Comparison of ENCODE assay signal across 27 cellular contexts in the genomic region with DNA sequence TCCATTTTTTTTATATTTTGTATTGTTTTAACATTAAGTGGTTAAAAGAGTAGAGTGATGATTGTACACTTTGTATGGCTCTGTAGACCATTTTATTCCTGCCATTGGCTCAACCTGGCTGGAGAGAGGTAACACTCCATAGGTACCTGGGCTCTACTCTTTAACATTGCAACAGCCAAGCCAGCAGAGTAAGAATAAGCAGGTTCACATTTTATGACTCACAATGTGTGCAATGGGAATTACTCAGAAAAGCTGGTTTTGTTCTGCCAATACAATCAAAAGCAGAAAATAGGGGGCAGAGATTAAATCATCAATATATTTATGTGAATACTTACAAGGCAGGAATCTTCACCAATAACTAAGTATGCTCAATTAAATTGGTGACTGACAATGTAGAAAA.
DNase-seq lines count a peak whose midpoint lies in the region; ATAC-seq, FAIRE-seq and TF ChIP-seq lines count a peak whose summit lies in the region.
"Had no signal": no experiment of that assay in that cellular context is flagged by ENCODE, and none has a peak within 500 bp of the region (broad histone marks: within the 10 kb centered on the region; RNA-seq: fewer than 3 reads in every experiment).

No MANE protein-coding gene starts in this region.

- TF ChIP-seq CTCF in PC-3 (conservative IDR thresholded peaks at IDR 0.05; ENCODE audit: low read depth, low read length) = no peak
- TF ChIP-seq CTCF in RWPE2 (IDR thresholded peaks at IDR 0.05; ENCODE audit: poor library complexity, severe bottlenecking) = no peak
- no peak for TF ChIP-seq CTCF in bronchial epithelial cell (IDR thresholded peaks at IDR 0.05; ENCODE audit: insufficient read depth, low read length, severe bottlenecking)
- TF ChIP-seq CTCF in gastroesophageal sphincter (IDR thresholded peaks at IDR 0.05) = no peak
- TF ChIP-seq CTCF in body of pancreas (IDR thresholded peaks at IDR 0.05) = no peak

- H3K79me2 ChIP-seq in PC-3 (ENCODE audit: low read length) = no peaks in the 10 kb centered on the region

- POLR2A ChIA-PET in PC-3 (lab: Charles Lee; ENCODE audit: unreplicated experiment) = no interaction called here

- H3K36me3 ChIP-seq in PC-3 (ENCODE audit: low read depth, low read length) (no peaks in the 10 kb centered on the region), RWPE2 (ENCODE audit: low read depth) (no peaks in the 10 kb centered on the region), bronchial epithelial cell (ENCODE audit: control insufficient read depth, insufficient read depth, low read length) (no peaks in the 10 kb centered on the region), gastroesophageal sphincter (no peaks in the 10 kb centered on the region), body of pancreas (replicated peaks in 1 of 2; ENCODE audit: insufficient read depth in 1 of 2, low read depth in 2 of 2) (no peaks in the 10 kb centered on the region)
- H3K36me3 ChIP-seq: BE2C, BLaER1 had no signal

- intact Hi-C loops in PC-3 (cut with micrococcal nuclease) (no loop called here), body of pancreas (cut with DNase I) (no loop called here)

- H2AFZ ChIP-seq in PC-3 (ENCODE audit: low read length) = no peak overlapping the region

- H3K27me3 ChIP-seq in PC-3 (ENCODE audit: low read length) (no peaks in the 10 kb centered on the region), RWPE2 (ENCODE audit: insufficient read depth, poor library complexity, severe bottlenecking) (no peaks in the 10 kb centered on the region), bronchial epithelial cell (ENCODE audit: control insufficient read depth, insufficient read depth, low read length) (no peaks in the 10 kb centered on the region), gastroesophageal sphincter (no peaks in the 10 kb centered on the region), body of pancreas (no peaks in the 10 kb centered on the region)
- H3K27me3 ChIP-seq: BE2C, BLaER1 had no signal

- H3F3A ChIP-seq in PC-3 (ENCODE audit: low read length, unreplicated experiment) = no peaks in the 10 kb centered on the region

- no peaks in the 10 kb centered on the region for H3K9me3 ChIP-seq in PC-3 (ENCODE audit: low read length)
- H3K9me3 ChIP-seq in RWPE2 (ENCODE audit: severe bottlenecking) = no peaks in the 10 kb centered on the region
- no peaks in the 10 kb centered on the region for H3K9me3 ChIP-seq in gastroesophageal sphincter
- H3K9me3 ChIP-seq in body of pancreas = no peaks in the 10 kb centered on the region
- H3K9me3 ChIP-seq: BE2C had no signal

- no peak for TF ChIP-seq EP300 in gastroesophageal sphincter (IDR thresholded peaks at IDR 0.05)

- FAIRE-seq in bronchial epithelial cell (lab: Jason Lieb, UNC) = no peak
- FAIRE-seq: A204.1, GM12878, GM12892, GM18507 had no signal

- CTCF ChIA-PET in PC-3 (lab: Charles Lee) = no interaction called here

- no peak overlapping the region for H3K27ac ChIP-seq in PC-3 (ENCODE audit: low read length)
- no peak overlapping the region for H3K27ac ChIP-seq in RWPE2 (ENCODE audit: poor library complexity, severe bottlenecking)
- no peak overlapping the region for H3K27ac ChIP-seq in gastroesophageal sphincter
- H3K27ac ChIP-seq in body of pancreas = no peak overlapping the region
- H3K27ac ChIP-seq: BLaER1 had no signal

- peak; percentile 53 for ATAC-seq in PC-3
- peak; percentile 55; the same call in 1 of the 3 replicates for ATAC-seq in RWPE2 (ENCODE audit: low read depth)
- ATAC-seq in GM19455 (IDR thresholded peaks at IDR 0.05; ENCODE audit: unreplicated experiment) = no peak
- ATAC-seq in gastroesophageal sphincter = no peak
- no peak for ATAC-seq in body of pancreas
- ATAC-seq: GM12878 had no signal

- H3K9ac ChIP-seq in PC-3 (ENCODE audit: low read length) = no peak overlapping the region
- H3K9ac ChIP-seq: BLaER1 had no signal

- H3K4me1 ChIP-seq in PC-3 (ENCODE audit: insufficient read depth, low read length) (no peaks in the 10 kb centered on the region), RWPE2 (ENCODE audit: insufficient read depth, poor library complexity, severe bottlenecking) (no peaks in the 10 kb centered on the region), gastroesophageal sphincter (no peaks in the 10 kb centered on the region), body of pancreas (no peaks in the 10 kb centered on the region)
- H3K4me1 ChIP-seq: BE2C, BLaER1 had no signal

- TF ChIP-seq POLR2A in gastroesophageal sphincter (IDR thresholded peaks at IDR 0.05) = no peak
- TF ChIP-seq POLR2A in body of pancreas (IDR thresholded peaks at IDR 0.05) = no peak

- H3K4me3 ChIP-seq in PC-3 (ENCODE audit: low read length) (no peak overlapping the region), RWPE2 (ENCODE audit: severe bottlenecking) (no peak overlapping the region), bronchial epithelial cell (ENCODE audit: low read depth, low read length) (no peak overlapping the region), gastroesophageal sphincter (no peak overlapping the region), body of pancreas (no peak overlapping the region)
- H3K4me3 ChIP-seq: BLaER1, GM12878 had no signal

- no peak overlapping the region for H3K4me2 ChIP-seq in PC-3 (ENCODE audit: low read length)
- H3K4me2 ChIP-seq: BLaER1 had no signal

- H4K20me1 ChIP-seq in PC-3 (ENCODE audit: low read length) = no peaks in the 10 kb centered on the region
- H4K20me1 ChIP-seq: BLaER1 had no signal

- no peaks in the 10 kb centered on the region for H3K9me2 ChIP-seq in PC-3 (replicated peaks; ENCODE audit: low read length)

- no TSS peak for BruUV-seq in PC-3 (replicated peaks; lab: Mats Ljungman, UMichigan)

- peak; percentile 4 for DNase-seq in HPDE6-E6E7 (ENCODE audit: extremely low spot score)
- DNase-seq in PC-3 = peak; percentile 57
- no peak for DNase-seq in RWPE2 (ENCODE audit: low spot score)
- peak; percentile 75 for DNase-seq in bronchial epithelial cell (ENCODE audit: low read depth)
- no peak for DNase-seq in activated gamma-delta T cell (lab: John Stamatoyannopoulos, UW)
- no peak for DNase-seq in body of pancreas
- DNase-seq: 8988T; ACHN; BE2C; C1 segment of cervical spinal cord; CD4-positive, alpha-beta memory T cell; CD4-positive, CD25-positive, alpha-beta regulatory T cell; CD8-positive, alpha-beta memory T cell; COR-L47; DMS 273 treated with DMSO at 0.1 percent for 48 hours; DMS153; DMS79; DND-41; EL; GDM1 had no signal

Comparison
In these comparisons a context has a peak if more than half of its experiments do, and no peak if none do; other contexts are left out.
1. DNase-seq: peak in HPDE6-E6E7 (single experiment), PC-3 (single experiment) and bronchial epithelial cell (single experiment); none in RWPE2 (single experiment), activated gamma-delta T cell (single experiment) and body of pancreas (0 of 4).
2. ATAC-seq: peak in PC-3 (single experiment) and RWPE2 (single experiment); none in GM19455 (single experiment), gastroesophageal sphincter (single experiment) and body of pancreas (single experiment).